ENCODE assay signal across 1 cellular context in the genomic region with DNA sequence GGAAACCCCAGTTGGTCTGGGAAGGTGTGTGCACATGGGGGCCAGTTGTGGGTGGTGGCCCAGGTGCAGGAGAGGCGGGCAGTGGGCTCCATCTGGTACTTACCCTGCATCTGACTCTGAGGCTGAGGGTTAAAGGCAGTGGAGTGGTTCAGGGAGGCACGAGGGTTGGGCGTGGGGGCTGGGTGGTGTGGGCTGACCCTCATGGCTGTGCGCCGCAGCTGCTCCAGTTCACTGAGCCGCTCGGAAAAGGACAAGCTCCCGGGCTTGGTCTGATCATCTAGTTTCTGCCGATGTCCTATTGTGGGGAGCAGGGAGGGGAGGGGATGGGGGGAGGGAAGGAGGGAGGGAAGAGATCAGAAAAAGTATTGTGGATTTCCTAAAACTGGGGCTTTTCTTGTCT.
TF ChIP-seq lines count a peak whose summit lies in the region.

No MANE protein-coding gene starts in this region.

TF ChIP-seq in H1, 55 proteins besides CTCF, POLR2A, EP300 and RAD21 (continued from another document):
- TF ChIP-seq EZH2 (IDR thresholded peaks at IDR 0.05; ENCODE audit: low read depth, low read length, severe bottlenecking), result no peak
